Comparison of ENCODE assay signal across 8 cellular contexts in the genomic region with DNA sequence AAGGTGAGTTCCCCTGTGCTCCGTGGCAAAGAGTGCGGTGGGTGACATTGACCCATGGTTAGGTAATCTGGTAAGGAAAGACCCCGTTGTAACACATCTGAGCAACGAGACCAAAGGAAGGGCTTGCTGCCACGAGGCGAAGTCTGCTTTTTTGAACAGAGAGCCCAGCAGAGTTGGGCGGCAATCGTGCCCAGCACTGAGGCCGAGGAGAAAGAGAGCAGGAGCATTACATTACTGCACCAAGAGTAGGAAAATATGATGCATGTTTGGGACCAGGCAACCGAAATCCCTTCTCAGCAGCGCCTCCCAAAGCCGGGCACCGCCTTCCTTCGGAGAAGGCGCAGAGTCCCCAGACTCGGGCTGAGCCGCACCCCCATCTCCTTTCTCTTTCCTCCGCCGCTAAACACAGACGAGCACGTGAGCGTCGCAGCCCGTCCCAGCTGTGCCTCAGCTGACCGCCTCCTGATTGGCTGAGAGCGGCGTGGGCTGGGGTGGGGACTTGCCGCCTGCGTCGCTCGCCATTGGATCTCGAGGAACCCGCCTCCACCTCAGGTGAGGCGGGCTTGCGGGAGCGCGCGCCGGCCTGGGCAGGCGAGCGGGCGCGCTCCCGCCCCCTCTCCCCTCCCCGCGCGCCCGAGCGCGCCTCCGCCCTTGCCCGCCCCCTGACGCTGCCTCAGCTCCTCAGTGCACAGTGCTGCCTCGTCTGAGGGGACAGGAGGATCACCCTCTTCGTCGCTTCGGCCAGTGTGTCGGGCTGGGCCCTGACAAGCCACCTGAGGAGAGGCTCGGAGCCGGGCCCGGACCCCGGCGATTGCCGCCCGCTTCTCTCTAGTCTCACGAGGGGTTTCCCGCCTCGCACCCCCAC. TPM values are rescaled to one million over a fixed set of nuclear protein-coding genes. Genes with fewer than 3 reads are reported as not detected.
DNase-seq lines count a peak whose midpoint lies in the region; ATAC-seq and TF ChIP-seq lines count a peak whose summit lies in the region.

A gene (plus strand): TSS at position 684 of the 865 bp plus-strand sequence. CDS start 292 bp downstream, outside the sequence.

- H3K36me3 ChIP-seq in spleen, result no peaks in the 10 kb centered on the region

- peak; percentile 92 to 96 (median 94) for TF ChIP-seq POLR2A in spleen (IDR thresholded peaks at IDR 0.05)

- TF ChIP-seq CTCF in AG09309 (IDR thresholded peaks at IDR 0.05; ENCODE audit: control insufficient read depth, insufficient read depth, low read depth, low read length, missing control alignments) (peak; percentile 15), spleen (IDR thresholded peaks at IDR 0.05 in 8 of 11, conservative IDR thresholded peaks at IDR 0.05 in 3 of 11) (peak in 3 of 11 experiments; percentile 8 to 19 (median 17))

- H3K36me3 Mint-ChIP-seq in central memory CD8-positive, alpha-beta T cell (ENCODE audit: insufficient read depth), result peaks cover 13% of the 10 kb centered on the region

- peaks cover 0 to 7% (median 0%) of the 10 kb centered on the region in 8 donors for H3K9me3 ChIP-seq in spleen

- peaks cover 8% of the 10 kb centered on the region for H3K27me3 Mint-ChIP-seq in central memory CD8-positive, alpha-beta T cell

- peak within 1 kb of the TSS; percentile 92 for H3K27ac Mint-ChIP-seq in central memory CD8-positive, alpha-beta T cell (ENCODE audit: low read depth)

- WGBS in spleen, 5 donors, result 1% methylated on average over 41 to 68 of the region's 68 CpGs

- peaks cover 10% of the 10 kb centered on the region for H3K9me3 Mint-ChIP-seq in central memory CD8-positive, alpha-beta T cell

- H3K27me3 ChIP-seq in spleen (replicated peaks in 1 of 7), result no peaks in the 10 kb centered on the region

- H3K27ac ChIP-seq in spleen, result peak within 1 kb of the TSS; percentile 95 to 100 (median 99)

- intact Hi-C loops in spleen (cut with DNase I; ENCODE audit: low total_unique reads), result no loop called here

- DNase-seq in AG09309 (ENCODE audit: low read depth), result peak; percentile 98
- peak; percentile 94 for DNase-seq in NCI-H345 treated with DMSO at 0.1 percent for 48 hours (lab: John Stamatoyannopoulos, UW; ENCODE audit: unreplicated experiment)
- peak; percentile 93 for DNase-seq in activated CD4-positive, CD25-positive, alpha-beta regulatory T cell treated with anti-CD3 and anti-CD28 coated beads, Interleukin-2, amount 50 U/mL, for 16 hours (ENCODE audit: low read depth, low spot score)
- peak; percentile 71 to 91 for DNase-seq in central memory CD8-positive, alpha-beta T cell (ENCODE audit: low spot score in 2 of 2)
- peak; percentile 94 for DNase-seq in inferior parietal cortex (ENCODE audit: extremely low spot score)
- DNase-seq in spleen, result peak; percentile 99

- H3K4me3 Mint-ChIP-seq in central memory CD8-positive, alpha-beta T cell, result peak within 1 kb of the TSS; percentile 97

- H3K4me1 Mint-ChIP-seq in central memory CD8-positive, alpha-beta T cell, result peaks cover 34% of the 10 kb centered on the region

- ATAC-seq in GM19023 (IDR thresholded peaks at IDR 0.05; ENCODE audit: unreplicated experiment) (peak; percentile 96), HG03280 (IDR thresholded peaks at IDR 0.05; ENCODE audit: unreplicated experiment) (peak; percentile 96)
- peak; percentile 97 for ATAC-seq in central memory CD8-positive, alpha-beta T cell (replicated peaks; ENCODE audit: extremely low read depth, poor library complexity, severe bottlenecking)

- H3K4me1 ChIP-seq in spleen, result peaks cover 11 to 60% (median 37%) of the 10 kb centered on the region in 6 donors

- peak within 1 kb of the TSS; percentile 98 for H3K4me3 ChIP-seq in AG09309 (ENCODE audit: control insufficient read depth, low read depth, low read length)
- H3K4me3 ChIP-seq in spleen, result peak within 1 kb of the TSS; percentile 69 to 92 (median 84)

RNA-seq across cellular contexts. Expression of the gene that starts here (rescaled TPM):
- 100 to 1,000 TPM; 177 to 312 (median 248) TPM for total RNA-seq in spleen
- 10 to 100 TPM; 34.6 to 44.8 (median 43.7) TPM for polyA plus RNA-seq in spleen

Comparison
In these comparisons a context has a peak if more than half of its experiments do, and no peak if none do; other contexts are left out.
1. Peak in every context shown above with its lines: DNase-seq, ATAC-seq, H3K4me3 ChIP-seq and H3K27ac ChIP-seq.